9 cellular contexts compared by ENCODE assay signal in the genomic region with DNA sequence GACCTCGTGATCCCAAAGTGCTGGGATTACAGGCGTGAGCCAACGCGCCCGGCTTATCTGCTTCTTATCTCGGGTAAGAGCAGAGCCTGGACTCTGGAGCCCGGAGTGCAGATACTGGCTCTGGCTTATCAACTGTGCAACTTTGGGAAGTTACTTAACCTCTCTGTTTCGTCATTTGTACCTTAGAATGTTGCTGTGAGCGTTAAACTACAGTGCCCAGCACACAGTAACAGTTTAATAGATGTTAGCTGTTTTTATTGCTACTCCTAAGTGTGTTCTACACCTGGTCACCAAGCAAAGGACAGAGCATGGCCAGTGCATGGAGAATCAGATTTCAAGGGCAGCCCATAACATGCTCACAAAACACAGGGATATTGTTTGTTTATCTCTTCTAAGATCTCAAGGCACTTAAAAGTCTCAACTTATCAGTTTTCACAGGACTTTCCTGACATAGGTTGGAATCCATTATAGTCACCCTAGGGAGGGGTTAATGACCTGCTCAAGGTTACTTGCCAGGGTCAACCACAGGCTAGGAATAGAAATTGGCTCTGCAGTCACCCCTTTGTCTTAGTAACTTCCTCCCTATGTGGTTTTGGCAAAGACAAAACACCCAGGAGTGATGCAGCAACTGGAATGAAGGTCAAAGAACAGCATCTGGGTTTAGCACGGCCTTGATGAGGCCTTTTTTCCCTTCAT. TPM values are rescaled to one million over a fixed set of nuclear protein-coding genes. Genes with fewer than 3 reads are reported as not detected.
DNase-seq lines count a peak whose midpoint lies in the region; ATAC-seq and TF ChIP-seq lines count a peak whose summit lies in the region.
"Had no signal": no experiment of that assay in that cellular context is flagged by ENCODE, and none has a peak within 500 bp of the region (broad histone marks: within the 10 kb centered on the region; RNA-seq: fewer than 3 reads in every experiment).

No MANE protein-coding gene starts in this region.

- H3K4me3 Mint-ChIP-seq in stimulated activated naive CD8-positive, alpha-beta T cell treated with anti-CD3 and anti-CD28 coated beads, Interleukin-15, amount 100 ng/mL, for 72 hours = no peak overlapping the region
- no peak overlapping the region for H3K4me3 Mint-ChIP-seq in activated CD8-positive, alpha-beta T cell treated with anti-CD3 and anti-CD28 coated beads, Interleukin-2, amount 10 ng/mL, durations not matched to agents 7 days and 5 days
- H3K4me3 Mint-ChIP-seq: CD4-positive, CD25-positive, alpha-beta regulatory T cell had no signal

- peak overlapping the region; percentile 42 to 57 for H3K27ac ChIP-seq in left lung

- no peaks in the 10 kb centered on the region for H3K36me3 ChIP-seq in left lung

- TF ChIP-seq CTCF in astrocyte of the cerebellum (IDR thresholded peaks at IDR 0.05; ENCODE audit: low read depth, low read length, missing control alignments) (no peak), left lung (IDR thresholded peaks at IDR 0.05) (no peak)

- H3K9me3 ChIP-seq in left lung = no peaks in the 10 kb centered on the region

- no peak for DNase-seq in stimulated activated naive CD8-positive, alpha-beta T cell treated with anti-CD3 and anti-CD28 coated beads, Interleukin-15, Interleukin-2, amounts not matched to agents 100 U/mL and 50 U/mL, for 24 hours
- no peak for DNase-seq in stimulated activated naive CD8-positive, alpha-beta T cell treated with anti-CD3 and anti-CD28 coated beads, Interleukin-15, amount 100 ng/mL, for 72 hours
- DNase-seq in astrocyte of the cerebellum (ENCODE audit: low read depth) (peak; percentile 76), left lung (no peak), NCI-H1092 (lab: John Stamatoyannopoulos, UW) (no peak), GM19240 (ENCODE audit: insufficient read length, low spot score) (no peak)
- no peak for DNase-seq in activated CD8-positive, alpha-beta T cell treated with anti-CD3 and anti-CD28 coated beads, Interleukin-2, amount 10 ng/mL, durations not matched to agents 7 days and 5 days
- DNase-seq: CD4-positive, CD25-positive, alpha-beta regulatory T cell had no signal

- peaks cover 14 to 31% of the 10 kb centered on the region in 2 donors for H3K4me1 ChIP-seq in left lung

- in situ Hi-C loops in astrocyte of the cerebellum (cut with HindIII; ENCODE audit: low sequenced_read_pairs) = no loop called here

- H3K27ac Mint-ChIP-seq in stimulated activated naive CD8-positive, alpha-beta T cell treated with anti-CD3 and anti-CD28 coated beads, Interleukin-15, amount 100 ng/mL, for 72 hours = no peak overlapping the region
- H3K27ac Mint-ChIP-seq in activated CD8-positive, alpha-beta T cell treated with anti-CD3 and anti-CD28 coated beads, Interleukin-2, amount 10 ng/mL, durations not matched to agents 7 days and 5 days = no peak overlapping the region
- H3K27ac Mint-ChIP-seq: CD4-positive, CD25-positive, alpha-beta regulatory T cell had no signal

- H3K9me3 Mint-ChIP-seq in stimulated activated naive CD8-positive, alpha-beta T cell treated with anti-CD3 and anti-CD28 coated beads, Interleukin-15, amount 100 ng/mL, for 72 hours = no peaks in the 10 kb centered on the region
- no peaks in the 10 kb centered on the region for H3K9me3 Mint-ChIP-seq in activated CD8-positive, alpha-beta T cell treated with anti-CD3 and anti-CD28 coated beads, Interleukin-2, amount 10 ng/mL, durations not matched to agents 7 days and 5 days (ENCODE audit: insufficient read depth)

- CTCF ChIA-PET in activated CD8-positive, alpha-beta T cell treated with anti-CD3 and anti-CD28 coated beads, Interleukin-2, amount 10 ng/mL, durations not matched to agents 7 days and 5 days (lab: Charles Lee) = no interaction called here

- H3K4me3 ChIP-seq in astrocyte of the cerebellum (ENCODE audit: low read depth, low read length) (no peak overlapping the region), left lung (no peak overlapping the region)

- no peaks in the 10 kb centered on the region for H3K36me3 Mint-ChIP-seq in activated CD8-positive, alpha-beta T cell treated with anti-CD3 and anti-CD28 coated beads, Interleukin-2, amount 10 ng/mL, durations not matched to agents 7 days and 5 days (ENCODE audit: low read depth)
- H3K36me3 Mint-ChIP-seq: CD4-positive, CD25-positive, alpha-beta regulatory T cell had no signal

- peak; percentile 69 for ATAC-seq in stimulated activated naive CD8-positive, alpha-beta T cell treated with anti-CD3 and anti-CD28 coated beads, Interleukin-15, Interleukin-2, amounts not matched to agents 100 U/mL and 50 U/mL, for 24 hours
- ATAC-seq in stimulated activated naive CD8-positive, alpha-beta T cell treated with anti-CD3 and anti-CD28 coated beads, Interleukin-15, amount 100 ng/mL, for 72 hours = no peak
- ATAC-seq in left lung (peak; percentile 66), GM21526 (IDR thresholded peaks at IDR 0.05; ENCODE audit: low FRiP score, unreplicated experiment) (no peak)
- no peak for ATAC-seq in activated CD8-positive, alpha-beta T cell treated with anti-CD3 and anti-CD28 coated beads, Interleukin-2, amount 10 ng/mL, durations not matched to agents 7 days and 5 days

- H3K4me1 Mint-ChIP-seq in stimulated activated naive CD8-positive, alpha-beta T cell treated with anti-CD3 and anti-CD28 coated beads, Interleukin-15, amount 100 ng/mL, for 72 hours = no peaks in the 10 kb centered on the region
- H3K4me1 Mint-ChIP-seq in activated CD8-positive, alpha-beta T cell treated with anti-CD3 and anti-CD28 coated beads, Interleukin-2, amount 10 ng/mL, durations not matched to agents 7 days and 5 days (ENCODE audit: low read depth) = peaks cover 9% of the 10 kb centered on the region
- H3K4me1 Mint-ChIP-seq: CD4-positive, CD25-positive, alpha-beta regulatory T cell had no signal

- intact Hi-C loops in left lung (cut with DNase I) = no loop called here

- H3K27me3 ChIP-seq in left lung = no peaks in the 10 kb centered on the region

- H3K27me3 Mint-ChIP-seq in stimulated activated naive CD8-positive, alpha-beta T cell treated with anti-CD3 and anti-CD28 coated beads, Interleukin-15, amount 100 ng/mL, for 72 hours = no peaks in the 10 kb centered on the region
- peaks cover 3% of the 10 kb centered on the region for H3K27me3 Mint-ChIP-seq in activated CD8-positive, alpha-beta T cell treated with anti-CD3 and anti-CD28 coated beads, Interleukin-2, amount 10 ng/mL, durations not matched to agents 7 days and 5 days (ENCODE audit: low read depth)

- POLR2A ChIA-PET in activated CD8-positive, alpha-beta T cell treated with anti-CD3 and anti-CD28 coated beads, Interleukin-2, amount 10 ng/mL, durations not matched to agents 7 days and 5 days (lab: Charles Lee) = no interaction called here

RNA-seq across cellular contexts. Expression of a gene that starts 22.5 kb away (rescaled TPM):
- 100 to 1,000 TPM; 195 to 204 TPM for total RNA-seq in left lung
- 100 to 1,000 TPM; 240 to 247 TPM for total RNA-seq in activated CD8-positive, alpha-beta T cell treated with anti-CD3 and anti-CD28 coated beads, Interleukin-2, amount 10 ng/mL, durations not matched to agents 7 days and 5 days

RNA-seq across cellular contexts. Expression of a gene that starts 54.8 kb away (rescaled TPM):
- 100 to 1,000 TPM; 116 to 305 TPM for total RNA-seq in left lung
- 1 to 10 TPM; 1.5 to 2.0 TPM for total RNA-seq in activated CD8-positive, alpha-beta T cell treated with anti-CD3 and anti-CD28 coated beads, Interleukin-2, amount 10 ng/mL, durations not matched to agents 7 days and 5 days

Comparison
In these comparisons a context has a peak if more than half of its experiments do, and no peak if none do; other contexts are left out.
1. ATAC-seq: peak in stimulated activated naive CD8-positive, alpha-beta T cell treated with anti-CD3 and anti-CD28 coated beads, Interleukin-15, Interleukin-2, amounts not matched to agents 100 U/mL and 50 U/mL, for 24 hours (single experiment) and left lung (single experiment); none in stimulated activated naive CD8-positive, alpha-beta T cell treated with anti-CD3 and anti-CD28 coated beads, Interleukin-15, amount 100 ng/mL, for 72 hours (single experiment), activated CD8-positive, alpha-beta T cell treated with anti-CD3 and anti-CD28 coated beads, Interleukin-2, amount 10 ng/mL, durations not matched to agents 7 days and 5 days (single experiment) and GM21526 (single experiment).
2. RNA of a gene that starts 54.8 kb away (total RNA-seq): 116 to 305 TPM in left lung; 1.5 to 2.0 TPM in activated CD8-positive, alpha-beta T cell treated with anti-CD3 and anti-CD28 coated beads, Interleukin-2, amount 10 ng/mL, durations not matched to agents 7 days and 5 days; every median in the first group is over 10 times any median in the second.